Comparison of ENCODE assay signal across 18 cellular contexts in the genomic region with DNA sequence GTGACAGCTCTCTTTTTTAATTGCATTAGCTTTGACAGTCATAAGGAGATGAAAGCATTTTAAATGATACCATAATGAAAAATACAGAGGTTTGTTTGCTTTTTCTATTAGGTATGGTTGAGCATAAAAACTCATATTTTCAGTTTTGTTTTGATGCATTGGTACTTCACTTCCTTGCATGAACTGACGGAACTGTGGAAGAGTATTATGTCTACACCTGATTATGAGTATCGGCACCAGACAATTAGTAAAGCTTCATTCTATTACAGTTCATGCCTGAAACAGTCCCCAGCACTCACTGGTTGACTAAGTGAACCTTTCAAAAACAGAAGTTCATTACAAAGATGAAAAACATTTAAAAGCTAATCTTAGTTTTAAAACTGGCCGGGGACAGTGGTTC.
"Had no signal": no experiment of that assay in that cellular context is flagged by ENCODE, and none has a peak within 500 bp of the region (broad histone marks: within the 10 kb centered on the region; RNA-seq: fewer than 3 reads in every experiment).

No MANE protein-coding gene starts in this region.

- ATAC-seq: left ventricle myocardium superior; lower lobe of right lung; naive thymus-derived CD8-positive, alpha-beta T cell; sciatic nerve had no signal

- DNase-seq: dorsolateral prefrontal cortex; effector CD4-positive, alpha-beta T cell; hypothalamus; immature natural killer cell; left ventricle myocardium superior; lower lobe of right lung; naive thymus-derived CD8-positive, alpha-beta T cell; nephron progenitor cell; nucleus accumbens; stimulated activated CD4-positive, alpha-beta T cell treated with anti-CD3 and anti-CD28 coated beads, Interleukin-12 subunit alpha, Interleukin-12 subunit beta, amount 100 ng/mL, for 4 hours; stimulated activated CD4-positive, alpha-beta T cell treated with anti-CD3 and anti-CD28 coated beads, Interleukin-1b, Interleukin-23, amount 100 ng/mL, for 48 hours; stimulated activated CD4-positive, alpha-beta T cell treated with anti-CD3 and anti-CD28 coated beads, Interleukin-4, amount 100 ng/mL, for 1 hour; stimulated activated CD8-positive, alpha-beta memory T cell treated with anti-CD3 and anti-CD28 coated beads, Interleukin-4, amount 100 ng/mL, for 48 hours; stimulated activated naive CD4-positive, alpha-beta T cell treated with Interleukin-2 at 50 U/mL for 16 hours; stomach; thyroid gland; trophoblast cell had no signal
